In genomic region chr5:134642931-134643530, GRCh38 we compare ENCODE assay signal across 15 cellular contexts. TPM values are rescaled to one million over a fixed set of nuclear protein-coding genes. Genes with fewer than 3 reads are reported as not detected.
DNase-seq lines count a peak whose midpoint lies in the region; ATAC-seq and TF ChIP-seq lines count a peak whose summit lies in the region.
"Had no signal": no experiment of that assay in that cellular context is flagged by ENCODE, and none has a peak within 500 bp of the region (broad histone marks: within the 10 kb centered on the region; RNA-seq: fewer than 3 reads in every experiment).

No MANE protein-coding gene starts in this region.

- DNase-seq in activated CD4-positive, alpha-beta memory T cell treated with anti-CD3 and anti-CD28 coated beads for 36 hours: no peak
- DNase-seq in activated CD4-positive, alpha-beta memory T cell treated with anti-CD3 and anti-CD28 coated beads, Interleukin-2, amount 10 ng/mL, durations not matched to agents 7 days and 5 days: no peak
- DNase-seq in T-cell (no peak), transverse colon (no peak), left lobe of liver (ENCODE audit: low spot score) (no peak), NCI-H128 (lab: John Stamatoyannopoulos, UW; ENCODE audit: unreplicated experiment) (no peak), mesothelial cell of epicardium (ENCODE audit: low spot score in 2 of 2, unreplicated experiment in 2 of 2) (no peak)
- DNase-seq: activated naive CD8-positive, alpha-beta T cell treated with anti-CD3 and anti-CD28 coated beads, Interleukin-2, amount 10 ng/mL, durations not matched to agents 7 days and 5 days; COR-L47; mammary epithelial cell; NCI-H1436 treated with DMSO at 0.1 percent for 48 hours; NCI-H526 treated with DMSO at 0.1 percent for 48 hours; stimulated activated CD4-positive, alpha-beta T cell treated with anti-CD3 and anti-CD28 coated beads, Interleukin-12 subunit alpha, Interleukin-12 subunit beta, amount 100 ng/mL, for 4 hours; thyroid gland had no signal

- POLR2A ChIA-PET in activated CD4-positive, alpha-beta memory T cell treated with anti-CD3 and anti-CD28 coated beads for 36 hours (lab: Charles Lee): interaction anchor here (0.7 to 1.1 kb wide), 3 partner anchors 10 to 72 kb away, joined by 3 to 4 read pairs (median 3); partner anchors contain the start of gene SAR1B
- POLR2A ChIA-PET in activated CD4-positive, alpha-beta memory T cell treated with anti-CD3 and anti-CD28 coated beads, Interleukin-2, amount 10 ng/mL, durations not matched to agents 7 days and 5 days (lab: Charles Lee): interaction anchor here (1.1 to 3.2 kb wide), 2 partner anchors 8 to 11 kb away, joined by 4 to 9 read pairs; partner anchors contain the start of gene SAR1B
- POLR2A ChIA-PET in T-cell (lab: Charles Lee): interaction anchor here in 1 of 2 donors (0.7 kb wide), 1 partner anchor 12 kb away, joined by 3 read pairs; no protein-coding TSS in a partner anchor

- no peaks in the 10 kb centered on the region for H3K9me3 ChIP-seq in transverse colon
- H3K9me3 ChIP-seq: thyroid gland had no signal

- no peak for TF ChIP-seq EP300 in transverse colon (IDR thresholded peaks at IDR 0.05; ENCODE audit: low read depth)

- H3K4me1 ChIP-seq in transverse colon: peaks cover 3 to 32% (median 18%) of the 10 kb centered on the region in 4 donors

- no peak for TF ChIP-seq CTCF in transverse colon (IDR thresholded peaks at IDR 0.05)
- TF ChIP-seq CTCF in mesothelial cell of epicardium (IDR thresholded peaks at IDR 0.05; ENCODE audit: unreplicated experiment): no peak

- H3K36me3 Mint-ChIP-seq in activated CD4-positive, alpha-beta memory T cell treated with anti-CD3 and anti-CD28 coated beads for 36 hours: no peaks in the 10 kb centered on the region
- H3K36me3 Mint-ChIP-seq in activated CD4-positive, alpha-beta memory T cell treated with anti-CD3 and anti-CD28 coated beads, Interleukin-2, amount 10 ng/mL, durations not matched to agents 7 days and 5 days (ENCODE audit: low read depth): no peaks in the 10 kb centered on the region
- no peaks in the 10 kb centered on the region for H3K36me3 Mint-ChIP-seq in T-cell
- no peaks in the 10 kb centered on the region for H3K36me3 Mint-ChIP-seq in mesothelial cell of epicardium
- H3K36me3 Mint-ChIP-seq: activated naive CD8-positive, alpha-beta T cell treated with anti-CD3 and anti-CD28 coated beads, Interleukin-2, amount 10 ng/mL, durations not matched to agents 7 days and 5 days had no signal

- H3K27me3 Mint-ChIP-seq in activated CD4-positive, alpha-beta memory T cell treated with anti-CD3 and anti-CD28 coated beads for 36 hours: no peaks in the 10 kb centered on the region
- no peaks in the 10 kb centered on the region for H3K27me3 Mint-ChIP-seq in activated CD4-positive, alpha-beta memory T cell treated with anti-CD3 and anti-CD28 coated beads, Interleukin-2, amount 10 ng/mL, durations not matched to agents 7 days and 5 days
- H3K27me3 Mint-ChIP-seq in T-cell (no peaks in the 10 kb centered on the region), mesothelial cell of epicardium (ENCODE audit: low read depth) (no peaks in the 10 kb centered on the region)
- H3K27me3 Mint-ChIP-seq: activated naive CD8-positive, alpha-beta T cell treated with anti-CD3 and anti-CD28 coated beads, Interleukin-2, amount 10 ng/mL, durations not matched to agents 7 days and 5 days had no signal

- no peak for TF ChIP-seq POLR2A in transverse colon (IDR thresholded peaks at IDR 0.05)

- H3K4me3 Mint-ChIP-seq in activated CD4-positive, alpha-beta memory T cell treated with anti-CD3 and anti-CD28 coated beads for 36 hours: no peak overlapping the region
- H3K4me3 Mint-ChIP-seq in activated CD4-positive, alpha-beta memory T cell treated with anti-CD3 and anti-CD28 coated beads, Interleukin-2, amount 10 ng/mL, durations not matched to agents 7 days and 5 days: no peak overlapping the region
- H3K4me3 Mint-ChIP-seq in T-cell (no peak overlapping the region), mesothelial cell of epicardium (no peak overlapping the region)
- H3K4me3 Mint-ChIP-seq: activated naive CD8-positive, alpha-beta T cell treated with anti-CD3 and anti-CD28 coated beads, Interleukin-2, amount 10 ng/mL, durations not matched to agents 7 days and 5 days had no signal

- ATAC-seq in GM21717 (IDR thresholded peaks at IDR 0.05; ENCODE audit: unreplicated experiment) (peak; percentile 43), T-cell (replicated peaks in 1 of 4) (no peak), left lobe of liver (no peak)

- peak overlapping the region in 3 of 4 donors; percentile 16 to 59 (median 24) for H3K27ac ChIP-seq in transverse colon
- H3K27ac ChIP-seq: thyroid gland had no signal

- intact Hi-C loops in activated CD4-positive, alpha-beta memory T cell treated with anti-CD3 and anti-CD28 coated beads for 36 hours (cut with micrococcal nuclease): no loop called here
- intact Hi-C loops in transverse colon (cut with DNase I; ENCODE audit: low total_unique reads): no loop called here

- H3K4me3 ChIP-seq in transverse colon: no peak overlapping the region
- H3K4me3 ChIP-seq: thyroid gland had no signal

- 72 to 75% methylated on average over 5 to 6 of the region's 6 CpGs for WGBS in transverse colon (ENCODE audit: low coverage in 1 of 2), 2 donors

- H3K27me3 ChIP-seq in transverse colon: no peaks in the 10 kb centered on the region
- H3K27me3 ChIP-seq: thyroid gland had no signal

- H3K36me3 ChIP-seq in transverse colon: no peaks in the 10 kb centered on the region
- H3K36me3 ChIP-seq: thyroid gland had no signal

- H3K9me3 Mint-ChIP-seq in activated CD4-positive, alpha-beta memory T cell treated with anti-CD3 and anti-CD28 coated beads for 36 hours: no peaks in the 10 kb centered on the region
- no peaks in the 10 kb centered on the region for H3K9me3 Mint-ChIP-seq in activated CD4-positive, alpha-beta memory T cell treated with anti-CD3 and anti-CD28 coated beads, Interleukin-2, amount 10 ng/mL, durations not matched to agents 7 days and 5 days
- H3K9me3 Mint-ChIP-seq in T-cell (no peaks in the 10 kb centered on the region), mesothelial cell of epicardium (no peaks in the 10 kb centered on the region)
- H3K9me3 Mint-ChIP-seq: activated naive CD8-positive, alpha-beta T cell treated with anti-CD3 and anti-CD28 coated beads, Interleukin-2, amount 10 ng/mL, durations not matched to agents 7 days and 5 days had no signal

- peak overlapping the region; percentile 2 for H3K27ac Mint-ChIP-seq in activated CD4-positive, alpha-beta memory T cell treated with anti-CD3 and anti-CD28 coated beads for 36 hours
- no peak overlapping the region for H3K27ac Mint-ChIP-seq in activated CD4-positive, alpha-beta memory T cell treated with anti-CD3 and anti-CD28 coated beads, Interleukin-2, amount 10 ng/mL, durations not matched to agents 7 days and 5 days
- H3K27ac Mint-ChIP-seq in T-cell (peak overlapping the region; percentile 11 to 18), mesothelial cell of epicardium (no peak overlapping the region)
- H3K27ac Mint-ChIP-seq: activated naive CD8-positive, alpha-beta T cell treated with anti-CD3 and anti-CD28 coated beads, Interleukin-2, amount 10 ng/mL, durations not matched to agents 7 days and 5 days had no signal

- CTCF ChIA-PET in activated CD4-positive, alpha-beta memory T cell treated with anti-CD3 and anti-CD28 coated beads for 36 hours (lab: Charles Lee): interaction anchor here (1.3 kb wide), 1 partner anchor 41 kb away, joined by 4 read pairs; no protein-coding TSS in a partner anchor
- CTCF ChIA-PET in activated CD4-positive, alpha-beta memory T cell treated with anti-CD3 and anti-CD28 coated beads, Interleukin-2, amount 10 ng/mL, durations not matched to agents 7 days and 5 days (lab: Charles Lee): interaction anchor here (0.6 to 1.2 kb wide), 5 partner anchors 8 to 91 kb away, joined by 3 to 8 read pairs (median 4); no protein-coding TSS in a partner anchor
- CTCF ChIA-PET in T-cell (lab: Charles Lee): interaction anchor here in 1 of 2 donors (0.6 to 1.0 kb wide), 2 partner anchors 96 to 261 kb away, joined by 3 to 6 read pairs; no protein-coding TSS in a partner anchor

- in situ Hi-C loops in transverse colon (cut with MboI; ENCODE audit: low pct_ligation_motif_present in 1 of 4, low pct_unique_long_range_greater_than_20kb in 1 of 4, low sequenced_read_pairs in 3 of 4): no loop called here

- H3K4me1 Mint-ChIP-seq in activated CD4-positive, alpha-beta memory T cell treated with anti-CD3 and anti-CD28 coated beads for 36 hours (ENCODE audit: low read depth): peaks cover 12% of the 10 kb centered on the region
- H3K4me1 Mint-ChIP-seq in activated CD4-positive, alpha-beta memory T cell treated with anti-CD3 and anti-CD28 coated beads, Interleukin-2, amount 10 ng/mL, durations not matched to agents 7 days and 5 days: peaks cover 15% of the 10 kb centered on the region
- peaks cover 5 to 10% (median 8%) of the 10 kb centered on the region in 3 donors for H3K4me1 Mint-ChIP-seq in T-cell
- peaks cover 6% of the 10 kb centered on the region for H3K4me1 Mint-ChIP-seq in mesothelial cell of epicardium

RNA-seq across cellular contexts. Expression of gene SEC24A, which starts 5.6 kb away (rescaled TPM):
- 10 to 100 TPM; 30.8 to 31.4 TPM for total RNA-seq in activated CD4-positive, alpha-beta memory T cell treated with anti-CD3 and anti-CD28 coated beads for 36 hours
- 10 to 100 TPM; 29.3 to 29.6 TPM for total RNA-seq in activated CD4-positive, alpha-beta memory T cell treated with anti-CD3 and anti-CD28 coated beads, Interleukin-2, amount 10 ng/mL, durations not matched to agents 7 days and 5 days
- total RNA-seq in T-cell (10 to 100 TPM; 15.4 to 17.7 (median 16.1) TPM), transverse colon (10 to 100 TPM in 3 of 4 donors, 1 to 10 TPM in 1; 9.2 to 26.7 (median 18.6) TPM), left lobe of liver (31.4 TPM), mesothelial cell of epicardium (27.4 to 29.5 TPM (median 29.3 TPM) in 3 replicates)

RNA-seq across cellular contexts. Expression of gene SAR1B, which starts 10.4 kb away (rescaled TPM):
- 10 to 100 TPM; 56.8 to 61.1 TPM for total RNA-seq in activated CD4-positive, alpha-beta memory T cell treated with anti-CD3 and anti-CD28 coated beads for 36 hours
- total RNA-seq in activated CD4-positive, alpha-beta memory T cell treated with anti-CD3 and anti-CD28 coated beads, Interleukin-2, amount 10 ng/mL, durations not matched to agents 7 days and 5 days: 10 to 100 TPM; 55.3 to 57.7 TPM
- total RNA-seq in T-cell (10 to 100 TPM; 32.7 to 42.1 (median 39.3) TPM), transverse colon (10 to 100 TPM; 14.3 to 77.8 (median 59.8) TPM), left lobe of liver (168 TPM), mesothelial cell of epicardium (26.1 to 30.4 TPM (median 30.2 TPM) in 3 replicates)

Comparison
In these comparisons a context has a peak if more than half of its experiments do, and no peak if none do; other contexts are left out.
1. H3K27ac Mint-ChIP-seq: peak in activated CD4-positive, alpha-beta memory T cell treated with anti-CD3 and anti-CD28 coated beads for 36 hours (single experiment) and T-cell (2 of 2); none in activated CD4-positive, alpha-beta memory T cell treated with anti-CD3 and anti-CD28 coated beads, Interleukin-2, amount 10 ng/mL, durations not matched to agents 7 days and 5 days (single experiment) and mesothelial cell of epicardium (single experiment).